18 cellular contexts compared by ENCODE assay signal in genomic region chr9:81266086-81266485, GRCh38.
"Had no signal": no experiment of that assay in that cellular context is flagged by ENCODE, and none has a peak within 500 bp of the region (broad histone marks: within the 10 kb centered on the region; RNA-seq: fewer than 3 reads in every experiment).

No MANE protein-coding gene starts in this region.

- H3K27ac ChIP-seq: ascending aorta, cardiac muscle cell, parathyroid adenoma, suprapubic skin, transverse colon, uterus had no signal

- H3K9me3 ChIP-seq: ascending aorta, SK-N-SH, suprapubic skin, transverse colon, uterus had no signal

- H3K36me3 ChIP-seq: ascending aorta, cardiac muscle cell, suprapubic skin, transverse colon, uterus had no signal

- H3K4me3 ChIP-seq: ascending aorta, cardiac muscle cell, suprapubic skin, transverse colon, uterus had no signal

- H3K4me1 ChIP-seq: ascending aorta, parathyroid adenoma, suprapubic skin, transverse colon, uterus had no signal

- ATAC-seq: activated CD8-positive, alpha-beta T cell treated with anti-CD3 and anti-CD28 coated beads for 36 hours; activated naive CD8-positive, alpha-beta T cell treated with anti-CD3 and anti-CD28 coated beads, Interleukin-2, amount 50 U/mL, for 24 hours; natural killer cell had no signal

- H3K27me3 ChIP-seq: ascending aorta, cardiac muscle cell, suprapubic skin, transverse colon, uterus had no signal

- DNase-seq: activated B cell treated with CpG ODN at 0.5 μM for 24 hours; activated CD4-positive, alpha-beta T cell treated with anti-CD3 and anti-CD28 coated beads for 4 hours; activated CD8-positive, alpha-beta T cell treated with anti-CD3 and anti-CD28 coated beads for 36 hours; activated naive CD4-positive, alpha-beta T cell treated with anti-CD3 and anti-CD28 coated beads, Interleukin-2, amount 10 ng/mL, durations not matched to agents 7 days and 5 days; activated naive CD8-positive, alpha-beta T cell treated with anti-CD3 and anti-CD28 coated beads, Interleukin-2, amount 50 U/mL, for 24 hours; activated T-cell treated with anti-CD3 and anti-CD28 coated beads, Interleukin-2, amount 50 U/mL, for 1 hour; immature natural killer cell; mesendoderm; natural killer cell; retina; SK-N-SH; stimulated activated CD4-positive, alpha-beta T cell treated with anti-CD3 and anti-CD28 coated beads, Interleukin-2, amount 100 ng/mL, for 48 hours; transverse colon; uterus had no signal
